1 cellular context compared by ENCODE assay signal in genomic region chr4:1766336-1767057, GRCh38.
TF ChIP-seq lines count a peak whose summit lies in the region.

No MANE protein-coding gene starts in this region.

TF ChIP-seq in SK-N-SH treated with all-trans-retinoic acid at 6 μM for 48 hours, 23 proteins besides CTCF, POLR2A, EP300 and RAD21:
- TF ChIP-seq PATZ1 (CRISPR knock-in tag; IDR thresholded peaks at IDR 0.05; ENCODE audit: borderline replicate concordance), result no peak
- TF ChIP-seq CSRNP3 (CRISPR knock-in tag; IDR thresholded peaks at IDR 0.05), result no peak
